ENCODE assay signal across 29 cellular contexts in the genomic region with DNA sequence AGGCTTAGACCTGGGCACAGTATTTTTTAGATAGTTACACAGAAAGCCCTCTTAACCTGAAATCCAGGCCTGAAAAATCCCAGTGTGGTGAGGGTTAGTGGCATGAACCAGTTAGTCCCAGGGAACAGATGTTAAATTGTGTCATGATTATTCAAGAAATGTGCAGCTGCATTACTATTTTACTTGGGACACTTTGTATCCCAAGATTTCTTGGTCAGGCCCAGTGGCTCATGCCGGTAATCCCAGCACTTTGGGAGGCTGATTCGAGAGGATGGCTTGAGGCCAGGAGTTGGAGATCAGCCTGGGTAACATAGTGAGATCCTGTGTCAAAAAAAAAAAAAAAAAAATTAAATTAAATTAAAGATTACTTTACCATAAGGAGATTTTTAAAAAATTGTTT. TPM values are rescaled to one million over a fixed set of nuclear protein-coding genes. Genes with fewer than 3 reads are reported as not detected.
"Had no signal": no experiment of that assay in that cellular context is flagged by ENCODE, and none has a peak within 500 bp of the region (broad histone marks: within the 10 kb centered on the region; RNA-seq: fewer than 3 reads in every experiment).

No MANE protein-coding gene starts in this region.

- DNase-seq: activated CD4-positive, alpha-beta T cell treated with anti-CD3 and anti-CD28 coated beads for 4 hours; activated CD4-positive, alpha-beta T cell treated with anti-CD3 and anti-CD28 coated beads, Interleukin-2, amount 50 U/mL, for 48 hours; activated CD8-positive, alpha-beta memory T cell treated with anti-CD3 and anti-CD28 coated beads, Interleukin-2, amount 10 ng/mL, durations not matched to agents 7 days and 5 days; activated effector memory CD4-positive, alpha-beta T cell treated with Interleukin-2 at 50 U/mL for 16 hours; activated naive CD4-positive, alpha-beta T cell; activated T-cell treated with anti-CD3 and anti-CD28 coated beads, Interleukin-2, amount 50 U/mL, for 24 hours; aorta; MG63; MV-4-11; NCI-H1092 treated with DMSO at 0.1 percent for 48 hours; NCI-H1417 treated with DMSO at 0.1 percent for 48 hours; NCI-H1694; NCI-H2029; NCI-H2107; NCI-H345; NCI-H510A; NCI-H526 treated with DMSO at 0.1 percent for 48 hours; NCI-H82; SW 1271 had no signal

- H3K4me1 Mint-ChIP-seq: activated CD8-positive, alpha-beta memory T cell treated with anti-CD3 and anti-CD28 coated beads, Interleukin-2, amount 10 ng/mL, durations not matched to agents 7 days and 5 days; activated naive CD4-positive, alpha-beta T cell treated with anti-CD3 and anti-CD28 coated beads, Interleukin-2, amount 50 U/mL, for 24 hours had no signal

- H3K27me3 Mint-ChIP-seq: activated naive CD4-positive, alpha-beta T cell treated with anti-CD3 and anti-CD28 coated beads, Interleukin-2, amount 50 U/mL, for 24 hours; activated T-cell treated with anti-CD3 and anti-CD28 coated beads, Interleukin-2, amount 50 U/mL, for 24 hours had no signal

- ATAC-seq: activated CD4-positive, CD25-positive, alpha-beta regulatory T cell treated with anti-CD3 and anti-CD28 coated beads, Interleukin-2, amount 50 U/mL, for 24 hours; activated CD8-positive, alpha-beta memory T cell treated with anti-CD3 and anti-CD28 coated beads, Interleukin-2, amount 10 ng/mL, durations not matched to agents 7 days and 5 days; SK-N-SH treated with all-trans-retinoic acid at 6 μM for 48 hours had no signal

- H3K4me3 Mint-ChIP-seq: activated CD8-positive, alpha-beta memory T cell treated with anti-CD3 and anti-CD28 coated beads, Interleukin-2, amount 10 ng/mL, durations not matched to agents 7 days and 5 days; activated naive CD4-positive, alpha-beta T cell treated with anti-CD3 and anti-CD28 coated beads, Interleukin-2, amount 50 U/mL, for 24 hours; activated T-cell treated with anti-CD3 and anti-CD28 coated beads, Interleukin-2, amount 50 U/mL, for 24 hours; activated T-helper 1 cell treated with anti-CD3 and anti-CD28 coated beads, Interleukin-12 subunit alpha, Interleukin-12 subunit beta, Interleukin-2, Interleukin-4 antibody, amounts not matched to agents 30 ng/mL and 10 ng/mL and 1 ng/mL, durations not matched to agents 14 hours and 24 hours and 36 hours; T-helper 2 cell treated with Interferon-gamma antibody and Interleukin-4, amounts not matched to agents 5 μg/mL and 100 μg/mL, for 36 hours had no signal

- H3K36me3 Mint-ChIP-seq: activated CD8-positive, alpha-beta memory T cell treated with anti-CD3 and anti-CD28 coated beads, Interleukin-2, amount 10 ng/mL, durations not matched to agents 7 days and 5 days; activated naive CD4-positive, alpha-beta T cell treated with anti-CD3 and anti-CD28 coated beads, Interleukin-2, amount 50 U/mL, for 24 hours had no signal

- H3K27ac ChIP-seq: breast epithelium, KMS-11, SJSA1 had no signal

- H3K4me3 ChIP-seq: breast epithelium, MG63, SJSA1 had no signal

- H3K36me3 ChIP-seq: breast epithelium, MG63, SJSA1 had no signal

- H3K4me1 ChIP-seq: breast epithelium, SJSA1 had no signal

- H3K27me3 ChIP-seq: breast epithelium, MG63, SJSA1 had no signal

- H3K9me3 Mint-ChIP-seq: activated naive CD4-positive, alpha-beta T cell treated with anti-CD3 and anti-CD28 coated beads, Interleukin-2, amount 50 U/mL, for 24 hours; activated T-cell treated with anti-CD3 and anti-CD28 coated beads, Interleukin-2, amount 50 U/mL, for 24 hours; activated T-helper 1 cell treated with anti-CD3 and anti-CD28 coated beads, Interleukin-12 subunit alpha, Interleukin-12 subunit beta, Interleukin-2, Interleukin-4 antibody, amounts not matched to agents 30 ng/mL and 10 ng/mL and 1 ng/mL, durations not matched to agents 14 hours and 24 hours and 36 hours; T-helper 2 cell treated with Interferon-gamma antibody and Interleukin-4, amounts not matched to agents 5 μg/mL and 100 μg/mL, for 36 hours had no signal

- H3K9me3 ChIP-seq: breast epithelium, MG63, SJSA1 had no signal

- H3K27ac Mint-ChIP-seq: activated CD8-positive, alpha-beta memory T cell treated with anti-CD3 and anti-CD28 coated beads, Interleukin-2, amount 10 ng/mL, durations not matched to agents 7 days and 5 days; activated naive CD4-positive, alpha-beta T cell treated with anti-CD3 and anti-CD28 coated beads, Interleukin-2, amount 50 U/mL, for 24 hours; activated T-cell treated with anti-CD3 and anti-CD28 coated beads, Interleukin-2, amount 50 U/mL, for 24 hours; activated T-helper 1 cell treated with anti-CD3 and anti-CD28 coated beads, Interleukin-12 subunit alpha, Interleukin-12 subunit beta, Interleukin-2, Interleukin-4 antibody, amounts not matched to agents 30 ng/mL and 10 ng/mL and 1 ng/mL, durations not matched to agents 14 hours and 24 hours and 36 hours; T-helper 2 cell treated with Interferon-gamma antibody and Interleukin-4, amounts not matched to agents 5 μg/mL and 100 μg/mL, for 36 hours had no signal

RNA-seq across cellular contexts. Expression of gene C10orf67, which starts 58.3 kb away (rescaled TPM):
- total RNA-seq: aorta, OCI-LY7, RPMI7951, SJSA1 had no signal
- polyA plus RNA-seq: aorta had no signal
